In the genomic region with DNA sequence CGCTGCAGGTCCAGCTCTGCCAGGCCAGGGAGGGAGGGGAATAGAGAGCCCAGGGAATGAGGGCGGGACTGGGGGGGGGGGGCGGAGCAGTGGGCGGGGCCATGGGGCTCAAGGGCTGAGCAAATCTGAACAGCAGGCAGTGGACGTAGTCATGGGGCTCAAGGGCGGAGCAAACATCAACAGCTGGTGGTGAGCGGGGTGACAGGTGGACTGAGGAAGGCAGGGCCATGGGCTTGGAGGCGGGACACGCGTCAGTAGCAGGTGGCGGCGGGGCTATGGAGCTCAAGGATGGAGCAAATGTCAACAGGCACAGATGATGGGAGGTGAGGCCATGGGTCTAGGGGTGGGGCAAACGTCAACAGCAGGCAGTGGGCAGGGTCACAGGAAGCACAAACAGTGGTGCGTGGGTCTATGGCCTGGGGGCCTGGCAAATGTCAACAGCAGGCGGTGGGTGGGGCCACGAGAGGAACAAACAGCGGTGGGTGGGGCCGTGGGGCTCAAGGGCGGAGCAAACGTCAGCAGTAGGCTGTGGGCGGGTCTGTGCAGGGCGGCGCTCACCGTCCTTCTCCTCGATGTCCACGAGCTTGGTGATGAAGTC, we compare ENCODE assay signal across 7 cellular contexts. TPM values are rescaled to one million over a fixed set of nuclear protein-coding genes. Genes with fewer than 3 reads are reported as not detected.
A peak's percentile ranks its signal among the peaks of the same experiment; 100 is the strongest.
DNase-seq lines count a peak whose midpoint lies in the region; ATAC-seq, FAIRE-seq and TF ChIP-seq lines count a peak whose summit lies in the region.
"Not testable (repeated sequence)": the region's sequence is repeated elsewhere in the genome, so short reads cannot be mapped to it uniquely, and the experiment has no call there.

No MANE protein-coding gene starts in this region.

- H3K36me3 ChIP-seq in small intestine (ENCODE audit: control insufficient read depth in 2 of 2, insufficient read depth in 2 of 2, low read length in 2 of 2): not testable (repeated sequence)

- DNase-seq in NCI-H345 treated with DMSO at 0.1 percent for 48 hours (lab: John Stamatoyannopoulos, UW; ENCODE audit: unreplicated experiment): peak; percentile 85
- DNase-seq in activated CD4-positive, alpha-beta T cell treated with anti-CD3 and anti-CD28 coated beads for 4 hours: peak; percentile 86 to 89
- DNase-seq in cardiac fibroblast (ENCODE audit: low read depth in 2 of 2): peak; percentile 72 to 77
- DNase-seq in inferior parietal cortex (ENCODE audit: extremely low spot score): peak; percentile 69
- peak; percentile 95 for DNase-seq in small intestine

- WGBS in small intestine, 3 donors: 0 to 8% (median 1%) methylated on average over 8 to 22 of the region's 26 CpGs

- peak overlapping the region; percentile 55 to 72 for H3K27ac ChIP-seq in small intestine (ENCODE audit: low read depth in 1 of 2, low read length in 1 of 2)

- H3K4me1 ChIP-seq in small intestine (ENCODE audit: control insufficient read depth in 2 of 2, insufficient read depth in 1 of 2, low read depth in 1 of 2, low read length in 1 of 2): not testable (repeated sequence)

- TF ChIP-seq CTCF in cardiac fibroblast (IDR thresholded peaks at IDR 0.05; ENCODE audit: low read depth, low read length): not testable (repeated sequence)

- peak overlapping the region; percentile 27 to 35 for H3K4me3 ChIP-seq in cardiac fibroblast (replicated peaks in 1 of 2; ENCODE audit: low read depth in 2 of 2, low read length in 2 of 2)
- H3K4me3 ChIP-seq in small intestine (ENCODE audit: low read depth in 1 of 2, low read length in 2 of 2): not testable (repeated sequence)

- peak; percentile 78 for ATAC-seq in GM18909 (IDR thresholded peaks at IDR 0.05; ENCODE audit: poor library complexity, unreplicated experiment)
- peak; percentile 54 for ATAC-seq in HG03103 (IDR thresholded peaks at IDR 0.05; ENCODE audit: low read depth, unreplicated experiment)

- H3K27me3 ChIP-seq in small intestine (ENCODE audit: control insufficient read depth in 2 of 2, insufficient read depth in 2 of 2, low read length in 2 of 2): not testable (repeated sequence)

- not testable (repeated sequence) for H3K9me3 ChIP-seq in small intestine (ENCODE audit: control insufficient read depth, low read depth)

- FAIRE-seq in small intestine (lab: Jason Lieb, UNC): not testable (repeated sequence)

RNA-seq across cellular contexts. Expression of gene DBNL, which starts 5.4 kb away (rescaled TPM):
- polyA plus RNA-seq in small intestine: 10 to 100 TPM; 66.4 to 97.5 (median 69.4) TPM

RNA-seq across cellular contexts. Expression of gene PGAM2, which starts 26.3 kb away (rescaled TPM):
- 1 to 10 TPM in 2 of 3 donors, under 1 TPM in 1; 1.00 to 5.7 (median 2.2) TPM for polyA plus RNA-seq in small intestine

RNA-seq across cellular contexts. Expression of gene SPDYE1, which starts 41.4 kb away (rescaled TPM):
- not detected for polyA plus RNA-seq in small intestine

RNA-seq across cellular contexts. Expression of gene POLM, which starts 43.3 kb away (rescaled TPM):
- polyA plus RNA-seq in small intestine: 10 to 100 TPM; 13.8 to 21.9 (median 15.2) TPM
